ENCODE assay signal across 18 cellular contexts in the genomic region with DNA sequence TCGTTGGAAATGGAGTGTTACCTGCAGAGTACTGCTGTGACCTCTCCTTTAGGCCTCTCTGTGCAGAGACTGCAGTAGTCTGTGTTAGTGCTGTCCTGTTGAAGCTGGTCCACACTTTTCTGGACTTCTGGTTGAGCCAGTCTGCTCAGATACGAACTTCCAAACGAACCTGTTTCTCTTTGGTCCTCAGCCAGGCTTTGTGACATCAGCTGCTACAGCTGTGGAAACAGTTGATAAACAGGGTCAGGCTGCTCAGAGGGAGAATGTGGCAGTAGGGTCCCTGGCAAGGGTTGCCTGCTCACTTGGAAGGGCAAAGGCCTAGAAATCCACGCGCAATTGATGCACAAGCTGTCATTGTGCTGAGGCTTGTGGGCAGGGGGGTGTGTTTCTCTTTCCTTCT.
DNase-seq lines count a peak whose midpoint lies in the region; ATAC-seq and TF ChIP-seq lines count a peak whose summit lies in the region.
"Had no signal": no experiment of that assay in that cellular context is flagged by ENCODE, and none has a peak within 500 bp of the region (broad histone marks: within the 10 kb centered on the region; RNA-seq: fewer than 3 reads in every experiment).

No MANE protein-coding gene starts in this region.

- H3K27ac Mint-ChIP-seq in brain: peak overlapping the region in 4 of 5 experiments; percentile 44 to 75 (median 72)
- H3K27ac Mint-ChIP-seq: activated naive CD8-positive, alpha-beta T cell treated with anti-CD3 and anti-CD28 coated beads, Interleukin-2, amount 50 U/mL, for 24 hours; dendritic cell treated with granulocyte-macrophage colony-stimulating factor and Interleukin-4, amounts not matched to agents 40 ng/mL and 50 ng/mL, for 4 days; natural killer cell had no signal

- intact Hi-C loops in right lobe of liver (cut with DNase I) (no loop called here), thyroid gland (cut with DNase I) (no loop called here)

- H3K27me3 ChIP-seq in right lobe of liver (no peaks in the 10 kb centered on the region), thyroid gland (no peaks in the 10 kb centered on the region)
- H3K27me3 ChIP-seq: transverse colon had no signal

- H3K4me3 Mint-ChIP-seq in brain: peak overlapping the region in 1 of 5 experiments; percentile 55
- H3K4me3 Mint-ChIP-seq: activated naive CD8-positive, alpha-beta T cell treated with anti-CD3 and anti-CD28 coated beads, Interleukin-2, amount 50 U/mL, for 24 hours; dendritic cell treated with granulocyte-macrophage colony-stimulating factor and Interleukin-4, amounts not matched to agents 40 ng/mL and 50 ng/mL, for 4 days; natural killer cell had no signal

- no peaks in the 10 kb centered on the region for H3K27me3 Mint-ChIP-seq in brain

- peaks cover 63% of the 10 kb centered on the region for H3K4me1 Mint-ChIP-seq in brain
- H3K4me1 Mint-ChIP-seq: activated naive CD8-positive, alpha-beta T cell treated with anti-CD3 and anti-CD28 coated beads, Interleukin-2, amount 50 U/mL, for 24 hours; natural killer cell had no signal

- DNase-seq in SIG-M5 treated with dmso at 0.1 percent for 504 hours (lab: John Stamatoyannopoulos, UW; ENCODE audit: unreplicated experiment) (peak; percentile 36), SIG-M5 (lab: John Stamatoyannopoulos, UW) (no peak), right lobe of liver (peak in 2 of 3 donors; percentile 56 to 63), thyroid gland (peak; percentile 21 to 28), SK-N-DZ (ENCODE audit: low spot score) (no peak), kidney tubule cell (ENCODE audit: low spot score) (no peak)
- DNase-seq: activated CD8-positive, alpha-beta memory T cell treated with anti-CD3 and anti-CD28 coated beads, Interleukin-2, amount 50 U/mL, for 48 hours; activated naive CD8-positive, alpha-beta T cell treated with anti-CD3 and anti-CD28 coated beads, Interleukin-2, amount 50 U/mL, for 24 hours; DND-41; MG63; natural killer cell; NCI-H226; SHP77 treated with DMSO at 0.1 percent for 48 hours; transverse colon had no signal

- TF ChIP-seq CTCF in brain (conservative IDR thresholded peaks at IDR 0.05): no peak
- TF ChIP-seq CTCF in right lobe of liver (IDR thresholded peaks at IDR 0.05): no peak
- no peak for TF ChIP-seq CTCF in thyroid gland (IDR thresholded peaks at IDR 0.05)

- ATAC-seq in right lobe of liver (peak; percentile 66 to 84 (median 78)), GM21786 (IDR thresholded peaks at IDR 0.05; ENCODE audit: unreplicated experiment) (no peak)
- ATAC-seq: activated naive CD8-positive, alpha-beta T cell treated with anti-CD3 and anti-CD28 coated beads, Interleukin-2, amount 50 U/mL, for 24 hours; natural killer cell had no signal

- H3K36me3 ChIP-seq in right lobe of liver (no peaks in the 10 kb centered on the region), thyroid gland (no peaks in the 10 kb centered on the region)
- H3K36me3 ChIP-seq: MG63, transverse colon had no signal

- H3K9me3 Mint-ChIP-seq in brain: no peaks in the 10 kb centered on the region
- H3K9me3 Mint-ChIP-seq: activated naive CD8-positive, alpha-beta T cell treated with anti-CD3 and anti-CD28 coated beads, Interleukin-2, amount 50 U/mL, for 24 hours; dendritic cell treated with granulocyte-macrophage colony-stimulating factor and Interleukin-4, amounts not matched to agents 40 ng/mL and 50 ng/mL, for 4 days; natural killer cell had no signal

- 9% methylated on average over 4 of the region's 5 CpGs for WGBS in right lobe of liver (ENCODE audit: insufficient coverage, low coverage, low lambda C conversion rate, missing lambda C conversion rate)
- 48 to 49% methylated on average over 5 of the region's 5 CpGs for WGBS in thyroid gland, 2 donors

- H3K4me1 ChIP-seq in right lobe of liver (peaks cover 0 to 29% (median 4%) of the 10 kb centered on the region in 4 donors), thyroid gland (no peaks in the 10 kb centered on the region)

- H3K9me3 ChIP-seq in right lobe of liver: no peaks in the 10 kb centered on the region
- H3K9me3 ChIP-seq in thyroid gland: no peaks in the 10 kb centered on the region
- H3K9me3 ChIP-seq: MG63, transverse colon had no signal

- H3K4me3 ChIP-seq in right lobe of liver (no peak overlapping the region), thyroid gland (replicated peaks in 1 of 3) (no peak overlapping the region)
- H3K4me3 ChIP-seq: MG63, smooth muscle cell, transverse colon had no signal

- TF ChIP-seq POLR2A in right lobe of liver (IDR thresholded peaks at IDR 0.05) (no peak), thyroid gland (IDR thresholded peaks at IDR 0.05) (no peak)

- H3K27ac ChIP-seq in right lobe of liver (peak overlapping the region in 1 of 3 donors; percentile 42), thyroid gland (no peak overlapping the region)

- no peaks in the 10 kb centered on the region for H3K36me3 Mint-ChIP-seq in brain
- H3K36me3 Mint-ChIP-seq: natural killer cell had no signal

Comparison
In these comparisons a context has a peak if more than half of its experiments do, and no peak if none do; other contexts are left out.
1. DNase-seq: peak in SIG-M5 treated with dmso at 0.1 percent for 504 hours (single experiment), right lobe of liver (2 of 3) and thyroid gland (2 of 2); none in SIG-M5 (single experiment), SK-N-DZ (single experiment) and kidney tubule cell (single experiment).